In genomic region chr20:2820084-2820895, GRCh38 we compare ENCODE assay signal across 1 cellular context.
TF ChIP-seq lines count a peak whose summit lies in the region.

No MANE protein-coding gene starts in this region.

TF ChIP-seq in HEK293, 187 proteins besides CTCF, POLR2A, EP300 and RAD21 (continued from another document):
- TF ChIP-seq REST (tag by site-specific recombination; IDR thresholded peaks at IDR 0.05) (no peak), ZNF416 (tag by site-specific recombination; IDR thresholded peaks at IDR 0.05) (no peak), KLF1 (tag by site-specific recombination; IDR thresholded peaks at IDR 0.05) (no peak), KLF10 (tag by site-specific recombination; IDR thresholded peaks at IDR 0.05) (no peak), ZNF398 (tag by site-specific recombination; IDR thresholded peaks at IDR 0.05) (no peak), ZNF302 (tag by site-specific recombination; IDR thresholded peaks at IDR 0.05; ENCODE audit: low read depth) (no peak), ZNF132 (tag by site-specific recombination; IDR thresholded peaks at IDR 0.05; ENCODE audit: borderline replicate concordance) (no peak)
